Comparison of ENCODE assay signal across 1 cellular context in genomic region chr19:1568320-1569019, GRCh38.
TF ChIP-seq lines count a peak whose summit lies in the region.

Gene MEX3D, minus strand, starts transcription at chr19:1568325. Its CDS starts 267 bp downstream, at chr19:1568058.

TF ChIP-seq in K562, 482 proteins besides CTCF, POLR2A, EP300 and RAD21 (continued from another document and continues in another):
- TF ChIP-seq TEAD1 (CRISPR knock-in tag; IDR thresholded peaks at IDR 0.05), result peak in 1 of 2 experiments; percentile 70; a peak in 1 of 4 replicates
- TF ChIP-seq ETV6 (IDR thresholded peaks at IDR 0.05; ENCODE audit: borderline replicate concordance in 1 of 2, low read depth in 2 of 2, low read length in 1 of 2), result no peak
- no peak for TF ChIP-seq ETV6 (CRISPR knock-in tag; IDR thresholded peaks at IDR 0.05; ENCODE audit: borderline replicate concordance)
- TF ChIP-seq CREB1 (IDR thresholded peaks at IDR 0.05), result no peak
- 0 out of 2 replicates have a peak, but pooled peaks have one; percentile 30 for TF ChIP-seq CREB1 (CRISPR knock-in tag; IDR thresholded peaks at IDR 0.05)
- no peak for TF ChIP-seq ZNF583 (CRISPR knock-in tag; IDR thresholded peaks at IDR 0.05)
- peak; percentile 87 for TF ChIP-seq FOXP1 (CRISPR knock-in tag; IDR thresholded peaks at IDR 0.05)
- TF ChIP-seq, protein P1, sequence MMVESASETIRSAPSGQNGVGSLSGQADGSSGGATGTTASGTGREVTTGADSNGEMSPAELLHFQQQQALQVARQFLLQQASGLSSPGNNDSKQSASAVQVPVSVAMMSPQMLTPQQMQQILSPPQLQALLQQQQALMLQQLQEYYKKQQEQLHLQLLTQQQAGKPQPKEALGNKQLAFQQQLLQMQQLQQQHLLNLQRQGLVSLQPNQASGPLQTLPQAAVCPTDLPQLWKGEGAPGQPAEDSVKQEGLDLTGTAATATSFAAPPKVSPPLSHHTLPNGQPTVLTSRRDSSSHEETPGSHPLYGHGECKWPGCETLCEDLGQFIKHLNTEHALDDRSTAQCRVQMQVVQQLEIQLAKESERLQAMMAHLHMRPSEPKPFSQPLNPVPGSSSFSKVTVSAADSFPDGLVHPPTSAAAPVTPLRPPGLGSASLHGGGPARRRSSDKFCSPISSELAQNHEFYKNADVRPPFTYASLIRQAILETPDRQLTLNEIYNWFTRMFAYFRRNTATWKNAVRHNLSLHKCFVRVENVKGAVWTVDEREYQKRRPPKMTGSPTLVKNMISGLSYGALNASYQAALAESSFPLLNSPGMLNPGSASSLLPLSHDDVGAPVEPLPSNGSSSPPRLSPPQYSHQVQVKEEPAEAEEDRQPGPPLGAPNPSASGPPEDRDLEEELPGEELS (CRISPR knock-in tag; IDR thresholded peaks at IDR 0.05; ENCODE audit: borderline replicate concordance), result peak; percentile 84; the same call in 1 of the 2 replicates
- peak; percentile 88 for TF ChIP-seq MYC (IDR thresholded peaks at IDR 0.05; ENCODE audit: low read depth, low read length)
- no peak for TF ChIP-seq MYC (CRISPR knock-in tag; IDR thresholded peaks at IDR 0.05; ENCODE audit: borderline replicate concordance, low read depth)
- peak; percentile 93; the same call in 1 of the 2 replicates for TF ChIP-seq ATF6 (CRISPR knock-in tag; IDR thresholded peaks at IDR 0.05)
- peak; percentile 81 for TF ChIP-seq RNF2 (IDR thresholded peaks at IDR 0.05)
- TF ChIP-seq FIP1L1 (IDR thresholded peaks at IDR 0.05; ENCODE audit: low read depth, low read length, poor library complexity, severe bottlenecking), result peak; percentile 25
- TF ChIP-seq SP1 (CRISPR knock-in tag; IDR thresholded peaks at IDR 0.05), result 0 out of 2 replicates have a peak, but pooled peaks have one; percentile 18
- 0 out of 4 replicates have a peak, but pooled peaks of 1 of the 2 experiments have one; percentile 38 for TF ChIP-seq ZNF639 (CRISPR knock-in tag; conservative IDR thresholded peaks at IDR 0.05 in 1 of 2, IDR thresholded peaks at IDR 0.05 in 1 of 2)
- TF ChIP-seq, protein P2, sequence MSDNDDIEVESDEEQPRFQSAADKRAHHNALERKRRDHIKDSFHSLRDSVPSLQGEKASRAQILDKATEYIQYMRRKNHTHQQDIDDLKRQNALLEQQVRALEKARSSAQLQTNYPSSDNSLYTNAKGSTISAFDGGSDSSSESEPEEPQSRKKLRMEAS (CRISPR knock-in tag; IDR thresholded peaks at IDR 0.05), result peak; percentile 94
- TF ChIP-seq KLF16 (IDR thresholded peaks at IDR 0.05), result no peak
- TF ChIP-seq, protein P3, sequence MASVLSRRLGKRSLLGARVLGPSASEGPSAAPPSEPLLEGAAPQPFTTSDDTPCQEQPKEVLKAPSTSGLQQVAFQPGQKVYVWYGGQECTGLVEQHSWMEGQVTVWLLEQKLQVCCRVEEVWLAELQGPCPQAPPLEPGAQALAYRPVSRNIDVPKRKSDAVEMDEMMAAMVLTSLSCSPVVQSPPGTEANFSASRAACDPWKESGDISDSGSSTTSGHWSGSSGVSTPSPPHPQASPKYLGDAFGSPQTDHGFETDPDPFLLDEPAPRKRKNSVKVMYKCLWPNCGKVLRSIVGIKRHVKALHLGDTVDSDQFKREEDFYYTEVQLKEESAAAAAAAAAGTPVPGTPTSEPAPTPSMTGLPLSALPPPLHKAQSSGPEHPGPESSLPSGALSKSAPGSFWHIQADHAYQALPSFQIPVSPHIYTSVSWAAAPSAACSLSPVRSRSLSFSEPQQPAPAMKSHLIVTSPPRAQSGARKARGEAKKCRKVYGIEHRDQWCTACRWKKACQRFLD (CRISPR knock-in tag; IDR thresholded peaks at IDR 0.05), result peak; percentile 62; the same call in 1 of the 2 replicates
- TF ChIP-seq ZNF197 (CRISPR knock-in tag; IDR thresholded peaks at IDR 0.05; ENCODE audit: low read depth), result no peak
- peak; percentile 99 for TF ChIP-seq L3MBTL2 (IDR thresholded peaks at IDR 0.05)
- TF ChIP-seq, protein P4, sequence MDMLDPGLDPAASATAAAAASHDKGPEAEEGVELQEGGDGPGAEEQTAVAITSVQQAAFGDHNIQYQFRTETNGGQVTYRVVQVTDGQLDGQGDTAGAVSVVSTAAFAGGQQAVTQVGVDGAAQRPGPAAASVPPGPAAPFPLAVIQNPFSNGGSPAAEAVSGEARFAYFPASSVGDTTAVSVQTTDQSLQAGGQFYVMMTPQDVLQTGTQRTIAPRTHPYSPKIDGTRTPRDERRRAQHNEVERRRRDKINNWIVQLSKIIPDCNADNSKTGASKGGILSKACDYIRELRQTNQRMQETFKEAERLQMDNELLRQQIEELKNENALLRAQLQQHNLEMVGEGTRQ (CRISPR knock-in tag; IDR thresholded peaks at IDR 0.05), result peak; percentile 64
- no peak for TF ChIP-seq JUNB (CRISPR knock-in tag; conservative IDR thresholded peaks at IDR 0.05)
- TF ChIP-seq, protein P5, sequence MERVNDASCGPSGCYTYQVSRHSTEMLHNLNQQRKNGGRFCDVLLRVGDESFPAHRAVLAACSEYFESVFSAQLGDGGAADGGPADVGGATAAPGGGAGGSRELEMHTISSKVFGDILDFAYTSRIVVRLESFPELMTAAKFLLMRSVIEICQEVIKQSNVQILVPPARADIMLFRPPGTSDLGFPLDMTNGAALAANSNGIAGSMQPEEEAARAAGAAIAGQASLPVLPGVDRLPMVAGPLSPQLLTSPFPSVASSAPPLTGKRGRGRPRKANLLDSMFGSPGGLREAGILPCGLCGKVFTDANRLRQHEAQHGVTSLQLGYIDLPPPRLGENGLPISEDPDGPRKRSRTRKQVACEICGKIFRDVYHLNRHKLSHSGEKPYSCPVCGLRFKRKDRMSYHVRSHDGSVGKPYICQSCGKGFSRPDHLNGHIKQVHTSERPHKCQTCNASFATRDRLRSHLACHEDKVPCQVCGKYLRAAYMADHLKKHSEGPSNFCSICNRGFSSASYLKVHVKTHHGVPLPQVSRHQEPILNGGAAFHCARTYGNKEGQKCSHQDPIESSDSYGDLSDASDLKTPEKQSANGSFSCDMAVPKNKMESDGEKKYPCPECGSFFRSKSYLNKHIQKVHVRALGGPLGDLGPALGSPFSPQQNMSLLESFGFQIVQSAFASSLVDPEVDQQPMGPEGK (CRISPR knock-in tag; IDR thresholded peaks at IDR 0.05; ENCODE audit: borderline replicate concordance), result no peak
- peak in 2 of 3 experiments; percentile 25 to 32 for TF ChIP-seq YY1 (IDR thresholded peaks at IDR 0.05; ENCODE audit: borderline replicate concordance in 1 of 3, control insufficient read depth in 1 of 3, extremely low read depth in 1 of 3, insufficient read depth in 3 of 3, insufficient read length in 1 of 3, insufficient replicate concordance in 2 of 3, low read depth in 1 of 3, low read length in 2 of 3)
- no peak for TF ChIP-seq HDGF (IDR thresholded peaks at IDR 0.05)
- TF ChIP-seq, protein P6, sequence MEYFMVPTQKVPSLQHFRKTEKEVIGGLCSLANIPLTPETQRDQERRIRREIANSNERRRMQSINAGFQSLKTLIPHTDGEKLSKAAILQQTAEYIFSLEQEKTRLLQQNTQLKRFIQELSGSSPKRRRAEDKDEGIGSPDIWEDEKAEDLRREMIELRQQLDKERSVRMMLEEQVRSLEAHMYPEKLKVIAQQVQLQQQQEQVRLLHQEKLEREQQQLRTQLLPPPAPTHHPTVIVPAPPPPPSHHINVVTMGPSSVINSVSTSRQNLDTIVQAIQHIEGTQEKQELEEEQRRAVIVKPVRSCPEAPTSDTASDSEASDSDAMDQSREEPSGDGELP (CRISPR knock-in tag; IDR thresholded peaks at IDR 0.05; ENCODE audit: borderline replicate concordance), result peak; percentile 73
- TF ChIP-seq CCNT2 (IDR thresholded peaks at IDR 0.05; ENCODE audit: borderline replicate concordance, extremely low read depth, insufficient read length, low read depth, low read length), result peak; percentile 67
- TF ChIP-seq CTBP1 (IDR thresholded peaks at IDR 0.05; ENCODE audit: borderline replicate concordance), result peak; percentile 50; the same call in 1 of the 2 replicates
- TF ChIP-seq PHF8 (IDR thresholded peaks at IDR 0.05; ENCODE audit: borderline replicate concordance, low read length), result peak; percentile 49; the same call in 1 of the 2 replicates
- no peak for TF ChIP-seq PTBP1 (IDR thresholded peaks at IDR 0.05; ENCODE audit: low read depth, low read length)
- TF ChIP-seq, protein P7, sequence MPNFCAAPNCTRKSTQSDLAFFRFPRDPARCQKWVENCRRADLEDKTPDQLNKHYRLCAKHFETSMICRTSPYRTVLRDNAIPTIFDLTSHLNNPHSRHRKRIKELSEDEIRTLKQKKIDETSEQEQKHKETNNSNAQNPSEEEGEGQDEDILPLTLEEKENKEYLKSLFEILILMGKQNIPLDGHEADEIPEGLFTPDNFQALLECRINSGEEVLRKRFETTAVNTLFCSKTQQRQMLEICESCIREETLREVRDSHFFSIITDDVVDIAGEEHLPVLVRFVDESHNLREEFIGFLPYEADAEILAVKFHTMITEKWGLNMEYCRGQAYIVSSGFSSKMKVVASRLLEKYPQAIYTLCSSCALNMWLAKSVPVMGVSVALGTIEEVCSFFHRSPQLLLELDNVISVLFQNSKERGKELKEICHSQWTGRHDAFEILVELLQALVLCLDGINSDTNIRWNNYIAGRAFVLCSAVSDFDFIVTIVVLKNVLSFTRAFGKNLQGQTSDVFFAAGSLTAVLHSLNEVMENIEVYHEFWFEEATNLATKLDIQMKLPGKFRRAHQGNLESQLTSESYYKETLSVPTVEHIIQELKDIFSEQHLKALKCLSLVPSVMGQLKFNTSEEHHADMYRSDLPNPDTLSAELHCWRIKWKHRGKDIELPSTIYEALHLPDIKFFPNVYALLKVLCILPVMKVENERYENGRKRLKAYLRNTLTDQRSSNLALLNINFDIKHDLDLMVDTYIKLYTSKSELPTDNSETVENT (CRISPR knock-in tag; IDR thresholded peaks at IDR 0.05), result no peak
- TF ChIP-seq ZBED1 (IDR thresholded peaks at IDR 0.05), result no peak
- peak; percentile 98 for TF ChIP-seq BHLHE40 (IDR thresholded peaks at IDR 0.05; ENCODE audit: low read length)
- TF ChIP-seq CBX3 (IDR thresholded peaks at IDR 0.05; ENCODE audit: borderline replicate concordance in 1 of 2, low read length in 2 of 2), result peak in 1 of 2 experiments; percentile 90; a peak in 2 of 3 replicates
- TF ChIP-seq, protein P8, sequence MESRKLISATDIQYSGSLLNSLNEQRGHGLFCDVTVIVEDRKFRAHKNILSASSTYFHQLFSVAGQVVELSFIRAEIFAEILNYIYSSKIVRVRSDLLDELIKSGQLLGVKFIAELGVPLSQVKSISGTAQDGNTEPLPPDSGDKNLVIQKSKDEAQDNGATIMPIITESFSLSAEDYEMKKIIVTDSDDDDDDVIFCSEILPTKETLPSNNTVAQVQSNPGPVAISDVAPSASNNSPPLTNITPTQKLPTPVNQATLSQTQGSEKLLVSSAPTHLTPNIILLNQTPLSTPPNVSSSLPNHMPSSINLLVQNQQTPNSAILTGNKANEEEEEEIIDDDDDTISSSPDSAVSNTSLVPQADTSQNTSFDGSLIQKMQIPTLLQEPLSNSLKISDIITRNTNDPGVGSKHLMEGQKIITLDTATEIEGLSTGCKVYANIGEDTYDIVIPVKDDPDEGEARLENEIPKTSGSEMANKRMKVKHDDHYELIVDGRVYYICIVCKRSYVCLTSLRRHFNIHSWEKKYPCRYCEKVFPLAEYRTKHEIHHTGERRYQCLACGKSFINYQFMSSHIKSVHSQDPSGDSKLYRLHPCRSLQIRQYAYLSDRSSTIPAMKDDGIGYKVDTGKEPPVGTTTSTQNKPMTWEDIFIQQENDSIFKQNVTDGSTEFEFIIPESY (CRISPR knock-in tag; IDR thresholded peaks at IDR 0.05), result peak; percentile 42; the same call in 1 of the 2 replicates
- peak; percentile 83; the same call in 1 of the 2 replicates for TF ChIP-seq E2F3 (CRISPR knock-in tag; IDR thresholded peaks at IDR 0.05)
- TF ChIP-seq RBFOX2 (IDR thresholded peaks at IDR 0.05; ENCODE audit: low read depth, low read length), result peak; percentile 59
- peak in 1 of 2 experiments; percentile 61; a peak in 1 of 4 replicates for TF ChIP-seq NRF1 (conservative IDR thresholded peaks at IDR 0.05 in 1 of 2, IDR thresholded peaks at IDR 0.05 in 1 of 2)
- no peak for TF ChIP-seq FOXJ2 (tag; IDR thresholded peaks at IDR 0.05)
- 0 out of 2 replicates have a peak, but pooled peaks have one; percentile 25 for TF ChIP-seq STAG1 (CRISPR knock-in tag; IDR thresholded peaks at IDR 0.05; ENCODE audit: borderline replicate concordance)
- TF ChIP-seq POLR2G (IDR thresholded peaks at IDR 0.05; ENCODE audit: low read depth, low read length), result peak; percentile 62
- TF ChIP-seq, protein P9, sequence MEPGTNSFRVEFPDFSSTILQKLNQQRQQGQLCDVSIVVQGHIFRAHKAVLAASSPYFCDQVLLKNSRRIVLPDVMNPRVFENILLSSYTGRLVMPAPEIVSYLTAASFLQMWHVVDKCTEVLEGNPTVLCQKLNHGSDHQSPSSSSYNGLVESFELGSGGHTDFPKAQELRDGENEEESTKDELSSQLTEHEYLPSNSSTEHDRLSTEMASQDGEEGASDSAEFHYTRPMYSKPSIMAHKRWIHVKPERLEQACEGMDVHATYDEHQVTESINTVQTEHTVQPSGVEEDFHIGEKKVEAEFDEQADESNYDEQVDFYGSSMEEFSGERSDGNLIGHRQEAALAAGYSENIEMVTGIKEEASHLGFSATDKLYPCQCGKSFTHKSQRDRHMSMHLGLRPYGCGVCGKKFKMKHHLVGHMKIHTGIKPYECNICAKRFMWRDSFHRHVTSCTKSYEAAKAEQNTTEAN (CRISPR knock-in tag; IDR thresholded peaks at IDR 0.05), result no peak
- TF ChIP-seq, protein P10, sequence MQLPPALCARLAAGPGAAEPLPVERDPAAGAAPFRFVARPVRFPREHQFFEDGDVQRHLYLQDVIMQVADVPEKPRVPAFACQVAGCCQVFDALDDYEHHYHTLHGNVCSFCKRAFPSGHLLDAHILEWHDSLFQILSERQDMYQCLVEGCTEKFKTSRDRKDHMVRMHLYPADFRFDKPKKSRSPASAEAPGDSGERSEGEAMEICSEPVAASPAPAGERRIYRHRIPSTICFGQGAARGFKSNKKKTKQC (CRISPR knock-in tag; IDR thresholded peaks at IDR 0.05), result peak; percentile 88
- no peak for TF ChIP-seq ZNF695 (CRISPR knock-in tag; IDR thresholded peaks at IDR 0.05)
